Comparison of ENCODE assay signal across 8 cellular contexts in genomic region chr12:18224745-18225144, GRCh38. TPM values are rescaled to one million over a fixed set of nuclear protein-coding genes. Genes with fewer than 3 reads are reported as not detected.
DNase-seq lines count a peak whose midpoint lies in the region; ATAC-seq and TF ChIP-seq lines count a peak whose summit lies in the region.

No MANE protein-coding gene starts in this region.

- no peaks in the 10 kb centered on the region for H3K36me3 ChIP-seq in ovary
- H3K36me3 ChIP-seq in sigmoid colon, result no peaks in the 10 kb centered on the region

- DNase-seq in GM10248 (ENCODE audit: extremely low spot score), result no peak
- peak; percentile 74 for DNase-seq in NCI-H1105 treated with DMSO at 0.1 percent for 48 hours (lab: John Stamatoyannopoulos, UW)
- DNase-seq in amniotic stem cell (lab: John Stamatoyannopoulos, UW), result peak; percentile 16
- no peak for DNase-seq in left lobe of liver (ENCODE audit: low spot score)
- no peak for DNase-seq in ovary
- DNase-seq in sigmoid colon, result no peak

- H3K27ac ChIP-seq in ovary, result no peak overlapping the region
- H3K27ac ChIP-seq in sigmoid colon, result no peak overlapping the region

- TF ChIP-seq EP300 in ovary (IDR thresholded peaks at IDR 0.05) (no peak), sigmoid colon (IDR thresholded peaks at IDR 0.05) (no peak)

- POLR2A ChIA-PET in GM10248 (lab: Yijun Ruan, JAX), result no interaction called here

- no peaks in the 10 kb centered on the region for H3K9me3 ChIP-seq in ovary
- H3K9me3 ChIP-seq in sigmoid colon, result no peaks in the 10 kb centered on the region

- peak; percentile 45 for TF ChIP-seq CTCF in GM10248 (IDR thresholded peaks at IDR 0.05; ENCODE audit: control extremely low read depth, extremely low read depth, low read depth, missing control alignments)
- TF ChIP-seq CTCF in ovary (IDR thresholded peaks at IDR 0.05), result no peak
- TF ChIP-seq CTCF in sigmoid colon (IDR thresholded peaks at IDR 0.05), result peak in 1 of 4 experiments; percentile 12

- H3K27me3 ChIP-seq in ovary (no peaks in the 10 kb centered on the region), sigmoid colon (no peaks in the 10 kb centered on the region)

- H3K4me3 ChIP-seq in ovary, result no peak overlapping the region
- H3K4me3 ChIP-seq in sigmoid colon, result no peak overlapping the region

- H3K4me1 ChIP-seq in ovary (ENCODE audit: insufficient read depth) (no peaks in the 10 kb centered on the region), sigmoid colon (no peaks in the 10 kb centered on the region)

- ATAC-seq in left lobe of liver, result peak; percentile 89
- ATAC-seq in GM19463 (IDR thresholded peaks at IDR 0.05; ENCODE audit: unreplicated experiment), result no peak
- ATAC-seq in HG03460 (IDR thresholded peaks at IDR 0.05; ENCODE audit: unreplicated experiment), result no peak

- no peak for TF ChIP-seq POLR2A in ovary (IDR thresholded peaks at IDR 0.05)
- no peak for TF ChIP-seq POLR2A in sigmoid colon (IDR thresholded peaks at IDR 0.05)

- intact Hi-C loops in ovary (cut with DNase I), result no loop called here
- intact Hi-C loops in sigmoid colon (cut with DNase I), result no loop called here

- CTCF ChIA-PET in GM10248 (lab: Yijun Ruan, JAX), result interaction anchor here (0.8 to 1.0 kb wide), 2 partner anchors 65 to 86 kb away, joined by 3 read pairs; no protein-coding TSS in a partner anchor

RNA-seq across cellular contexts. Expression of gene PIK3C2G, which starts 36.6 kb away (rescaled TPM):
- 17.3 TPM for total RNA-seq in left lobe of liver
- 1 to 10 TPM in 1 of 7 donors, under 1 TPM in 2, not detected in 4; 0.07 to 1.6 (median 0.26) TPM for total RNA-seq in ovary
- under 1 TPM; 0.02 to 0.03 TPM for polyA plus RNA-seq in ovary
- total RNA-seq in sigmoid colon, result 1 to 10 TPM in 1 of 4 donors, under 1 TPM in 3; 0.27 to 1.7 (median 0.69) TPM
- under 1 TPM in 2 of 3 donors, not detected in 1; 0.07 to 0.60 TPM for polyA plus RNA-seq in sigmoid colon

Comparison
In these comparisons a context has a peak if more than half of its experiments do, and no peak if none do; other contexts are left out.
1. DNase-seq: peak in NCI-H1105 treated with DMSO at 0.1 percent for 48 hours (single experiment) and amniotic stem cell (single experiment); none in GM10248 (single experiment), left lobe of liver (single experiment), ovary (0 of 5) and sigmoid colon (single experiment).